ENCODE assay signal across 22 cellular contexts in the genomic region with DNA sequence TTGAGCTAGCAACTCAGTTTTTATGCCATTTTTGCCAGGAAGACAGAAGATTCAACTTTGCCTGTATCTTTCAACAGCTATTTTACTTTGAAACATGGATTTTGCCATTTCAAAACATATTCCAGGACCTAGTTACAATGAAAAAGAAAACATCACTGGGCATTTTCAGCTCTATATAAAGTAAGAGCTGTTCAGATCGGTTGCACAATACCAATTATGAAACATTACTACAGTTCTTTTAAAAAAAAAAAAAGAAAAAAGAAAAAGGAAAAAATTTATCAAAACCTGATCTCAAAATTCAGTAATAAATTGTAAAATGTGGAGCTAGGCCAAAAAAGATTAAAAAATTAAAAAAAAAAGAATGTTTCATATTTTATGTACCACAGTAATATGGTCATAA.
"Had no signal": no experiment of that assay in that cellular context is flagged by ENCODE, and none has a peak within 500 bp of the region (broad histone marks: within the 10 kb centered on the region; RNA-seq: fewer than 3 reads in every experiment).

No MANE protein-coding gene starts in this region.

- H3K9me3 Mint-ChIP-seq: activated CD4-positive, alpha-beta memory T cell treated with anti-CD3 and anti-CD28 coated beads, Interleukin-2, amount 10 ng/mL, durations not matched to agents 7 days and 5 days; central memory CD8-positive, alpha-beta T cell; naive B cell; stimulated activated naive CD8-positive, alpha-beta T cell treated with anti-CD3 and anti-CD28 coated beads, Interleukin-15, amount 100 ng/mL, for 72 hours; T-helper 2 cell treated with Interferon-gamma antibody and Interleukin-4, amounts not matched to agents 5 μg/mL and 100 μg/mL, for 36 hours; WTC11 had no signal

- H3K27ac Mint-ChIP-seq: activated CD4-positive, alpha-beta memory T cell treated with anti-CD3 and anti-CD28 coated beads, Interleukin-2, amount 10 ng/mL, durations not matched to agents 7 days and 5 days; stimulated activated naive CD8-positive, alpha-beta T cell treated with anti-CD3 and anti-CD28 coated beads, Interleukin-15, amount 100 ng/mL, for 72 hours; T-helper 2 cell treated with Interferon-gamma antibody and Interleukin-4, amounts not matched to agents 5 μg/mL and 100 μg/mL, for 36 hours; WTC11 had no signal

- H3K4me3 Mint-ChIP-seq: activated CD4-positive, alpha-beta memory T cell treated with anti-CD3 and anti-CD28 coated beads, Interleukin-2, amount 10 ng/mL, durations not matched to agents 7 days and 5 days; central memory CD8-positive, alpha-beta T cell; naive B cell; stimulated activated naive CD8-positive, alpha-beta T cell treated with anti-CD3 and anti-CD28 coated beads, Interleukin-15, amount 100 ng/mL, for 72 hours; T-helper 2 cell treated with Interferon-gamma antibody and Interleukin-4, amounts not matched to agents 5 μg/mL and 100 μg/mL, for 36 hours; WTC11 had no signal

- DNase-seq: activated CD4-positive, alpha-beta memory T cell treated with anti-CD3 and anti-CD28 coated beads, Interleukin-2, amount 10 ng/mL, durations not matched to agents 7 days and 5 days; activated CD4-positive, alpha-beta T cell treated with anti-CD3 and anti-CD28 coated beads for 4 hours; activated CD8-positive, alpha-beta memory T cell treated with anti-CD3 and anti-CD28 coated beads, Interleukin-2, amount 50 U/mL, for 4 hours; activated effector memory CD4-positive, alpha-beta T cell treated with anti-CD3 and anti-CD28 coated beads, Interleukin-2, amount 50 U/mL, for 16 hours; activated naive CD4-positive, alpha-beta T cell treated with anti-CD3 and anti-CD28 coated beads, Interleukin-2, amount 50 U/mL, for 16 hours; activated T-cell treated with anti-CD3 and anti-CD28 coated beads, Interleukin-2, amount 50 U/mL, for 48 hours; anterior cingulate cortex; brain microvascular endothelial cell; colonic mucosa; gastrocnemius medialis; head of caudate nucleus; left cardiac atrium; mesenchymal stem cell; mucosa of descending colon; naive B cell; right cardiac atrium; stimulated activated CD4-positive, alpha-beta T cell treated with anti-CD3 and anti-CD28 coated beads, Interleukin-4, amount 100 ng/mL, for 1 hour; stimulated activated naive CD8-positive, alpha-beta T cell treated with anti-CD3 and anti-CD28 coated beads, Interleukin-15, amount 100 ng/mL, for 72 hours; trophoblast cell had no signal

- H3K27me3 Mint-ChIP-seq: activated CD4-positive, alpha-beta memory T cell treated with anti-CD3 and anti-CD28 coated beads, Interleukin-2, amount 10 ng/mL, durations not matched to agents 7 days and 5 days; central memory CD8-positive, alpha-beta T cell; naive B cell; stimulated activated naive CD8-positive, alpha-beta T cell treated with anti-CD3 and anti-CD28 coated beads, Interleukin-15, amount 100 ng/mL, for 72 hours had no signal

- H3K4me1 Mint-ChIP-seq: WTC11 had no signal

- ATAC-seq: gastrocnemius medialis; left cardiac atrium; mucosa of descending colon; right cardiac atrium; stimulated activated naive CD8-positive, alpha-beta T cell treated with anti-CD3 and anti-CD28 coated beads, Interleukin-15, amount 100 ng/mL, for 72 hours; WTC11 had no signal
